In genomic region chr10:26505491-26505890, GRCh38 we compare ENCODE assay signal across 16 cellular contexts.
A peak's percentile ranks its signal among the peaks of the same experiment; 100 is the strongest.
DNase-seq lines count a peak whose midpoint lies in the region; ATAC-seq lines count a peak whose summit lies in the region.
"Had no signal": no experiment of that assay in that cellular context is flagged by ENCODE, and none has a peak within 500 bp of the region (broad histone marks: within the 10 kb centered on the region; RNA-seq: fewer than 3 reads in every experiment).

No MANE protein-coding gene starts in this region.

- no peaks in the 10 kb centered on the region for H3K27me3 Mint-ChIP-seq in activated T-cell treated with anti-CD3 and anti-CD28 coated beads, Interleukin-2, amount 50 U/mL, for 72 hours (ENCODE audit: low read depth)
- peaks cover 0 to 2% of the 10 kb centered on the region in 2 donors for H3K27me3 Mint-ChIP-seq in CD8-positive, alpha-beta memory T cell
- no peaks in the 10 kb centered on the region for H3K27me3 Mint-ChIP-seq in central memory CD8-positive, alpha-beta T cell

- H3K36me3 ChIP-seq in CD8-positive, alpha-beta memory T cell (ENCODE audit: insufficient read depth, low read length), result peaks cover 38% of the 10 kb centered on the region

- H3K9me3 Mint-ChIP-seq in activated T-cell treated with anti-CD3 and anti-CD28 coated beads, Interleukin-2, amount 50 U/mL, for 72 hours, result no peaks in the 10 kb centered on the region
- H3K9me3 Mint-ChIP-seq in CD8-positive, alpha-beta memory T cell, result no peaks in the 10 kb centered on the region
- no peaks in the 10 kb centered on the region for H3K9me3 Mint-ChIP-seq in central memory CD8-positive, alpha-beta T cell
- no peaks in the 10 kb centered on the region for H3K9me3 Mint-ChIP-seq in stimulated activated effector memory CD8-positive, alpha-beta T cell treated with anti-CD3 and anti-CD28 coated beads, Interleukin-12 subunit alpha, Interleukin-12 subunit beta, amount 100 ng/mL, for 72 hours

- POLR2A ChIA-PET in CD8-positive, alpha-beta memory T cell (lab: Charles Lee), result no interaction called here

- CTCF ChIA-PET in CD8-positive, alpha-beta memory T cell (lab: Charles Lee), result no interaction called here

- H3K4me1 ChIP-seq in CD8-positive, alpha-beta memory T cell (ENCODE audit: insufficient read depth, low read length), result no peaks in the 10 kb centered on the region

- H3K9me3 ChIP-seq in CD8-positive, alpha-beta memory T cell (ENCODE audit: low read length), result no peaks in the 10 kb centered on the region

- ATAC-seq in activated T-cell treated with anti-CD3 and anti-CD28 coated beads, Interleukin-2, amount 50 U/mL, for 72 hours (replicated peaks in 1 of 2), result no peak
- no peak for ATAC-seq in central memory CD8-positive, alpha-beta T cell (replicated peaks; ENCODE audit: extremely low read depth, poor library complexity, severe bottlenecking)
- ATAC-seq in stimulated activated effector memory CD8-positive, alpha-beta T cell treated with anti-CD3 and anti-CD28 coated beads, Interleukin-12 subunit alpha, Interleukin-12 subunit beta, amount 100 ng/mL, for 72 hours, result no peak

- peak overlapping the region; percentile 21 for H3K27ac Mint-ChIP-seq in activated T-cell treated with anti-CD3 and anti-CD28 coated beads, Interleukin-2, amount 50 U/mL, for 72 hours
- H3K27ac Mint-ChIP-seq in CD8-positive, alpha-beta memory T cell, result peak overlapping the region in 6 of 8 donors; percentile 5 to 70 (median 42)
- peak overlapping the region; percentile 58 for H3K27ac Mint-ChIP-seq in central memory CD8-positive, alpha-beta T cell (ENCODE audit: low read depth)
- H3K27ac Mint-ChIP-seq in stimulated activated effector memory CD8-positive, alpha-beta T cell treated with anti-CD3 and anti-CD28 coated beads, Interleukin-12 subunit alpha, Interleukin-12 subunit beta, amount 100 ng/mL, for 72 hours, result peak overlapping the region; percentile 23
- H3K27ac Mint-ChIP-seq: HFFc6 had no signal

- DNase-seq in activated T-cell treated with anti-CD3 and anti-CD28 coated beads, Interleukin-2, amount 50 U/mL, for 72 hours, result no peak
- DNase-seq in activated T-cell treated with anti-CD3 and anti-CD28 coated beads, Interleukin-2, amount 50 U/mL, for 48 hours, result no peak
- no peak for DNase-seq in CD8-positive, alpha-beta memory T cell
- no peak for DNase-seq in central memory CD8-positive, alpha-beta T cell (ENCODE audit: low spot score in 2 of 2)
- DNase-seq in stimulated activated effector memory CD8-positive, alpha-beta T cell treated with anti-CD3 and anti-CD28 coated beads, Interleukin-12 subunit alpha, Interleukin-12 subunit beta, amount 100 ng/mL, for 72 hours (ENCODE audit: low spot score in 2 of 2), result no peak
- no peak for DNase-seq in C1 segment of cervical spinal cord (lab: John Stamatoyannopoulos, UW)
- DNase-seq in germinal center (ENCODE audit: low spot score), result no peak
- no peak for DNase-seq in NCI-H2029 treated with DMSO at 0.1 percent for 48 hours (lab: John Stamatoyannopoulos, UW)
- DNase-seq: 8988T, DMS 273 treated with DMSO at 0.1 percent for 48 hours, HFFc6, NCI-H1092, NCI-H1694 treated with DMSO at 0.1 percent for 48 hours, NCI-H774, PC-9 had no signal

- no peak overlapping the region for H3K27ac ChIP-seq in CD8-positive, alpha-beta memory T cell (ENCODE audit: low read depth, low read length)
- H3K27ac ChIP-seq: KMS-11, PC-9 had no signal

- no peak overlapping the region for H3K4me3 Mint-ChIP-seq in activated T-cell treated with anti-CD3 and anti-CD28 coated beads, Interleukin-2, amount 50 U/mL, for 72 hours
- H3K4me3 Mint-ChIP-seq in CD8-positive, alpha-beta memory T cell, result no peak overlapping the region
- H3K4me3 Mint-ChIP-seq in central memory CD8-positive, alpha-beta T cell, result no peak overlapping the region
- H3K4me3 Mint-ChIP-seq in stimulated activated effector memory CD8-positive, alpha-beta T cell treated with anti-CD3 and anti-CD28 coated beads, Interleukin-12 subunit alpha, Interleukin-12 subunit beta, amount 100 ng/mL, for 72 hours, result no peak overlapping the region
- H3K4me3 Mint-ChIP-seq: HFFc6 had no signal

- no peaks in the 10 kb centered on the region for H3K27me3 ChIP-seq in CD8-positive, alpha-beta memory T cell (ENCODE audit: insufficient read depth, low read length, poor library complexity, severe bottlenecking)

- H3K36me3 Mint-ChIP-seq in activated T-cell treated with anti-CD3 and anti-CD28 coated beads, Interleukin-2, amount 50 U/mL, for 72 hours (ENCODE audit: insufficient read depth in 2 of 2), result peaks cover 12 to 29% of the 10 kb centered on the region in 2 donors
- H3K36me3 Mint-ChIP-seq in CD8-positive, alpha-beta memory T cell, result peaks cover 29 to 90% (median 42%) of the 10 kb centered on the region in 3 donors
- peaks cover 57% of the 10 kb centered on the region for H3K36me3 Mint-ChIP-seq in central memory CD8-positive, alpha-beta T cell (ENCODE audit: insufficient read depth)
- peaks cover 96% of the 10 kb centered on the region for H3K36me3 Mint-ChIP-seq in stimulated activated effector memory CD8-positive, alpha-beta T cell treated with anti-CD3 and anti-CD28 coated beads, Interleukin-12 subunit alpha, Interleukin-12 subunit beta, amount 100 ng/mL, for 72 hours

- no peaks in the 10 kb centered on the region for H3K4me1 Mint-ChIP-seq in activated T-cell treated with anti-CD3 and anti-CD28 coated beads, Interleukin-2, amount 50 U/mL, for 72 hours (ENCODE audit: low read depth)
- peaks cover 25 to 37% (median 36%) of the 10 kb centered on the region in 3 donors for H3K4me1 Mint-ChIP-seq in CD8-positive, alpha-beta memory T cell
- peaks cover 42% of the 10 kb centered on the region for H3K4me1 Mint-ChIP-seq in central memory CD8-positive, alpha-beta T cell
- H3K4me1 Mint-ChIP-seq in stimulated activated effector memory CD8-positive, alpha-beta T cell treated with anti-CD3 and anti-CD28 coated beads, Interleukin-12 subunit alpha, Interleukin-12 subunit beta, amount 100 ng/mL, for 72 hours, result peaks cover 15% of the 10 kb centered on the region

- H3K4me3 ChIP-seq in CD8-positive, alpha-beta memory T cell (ENCODE audit: low read length), result no peak overlapping the region
- H3K4me3 ChIP-seq: PC-9 had no signal
